Comparison of ENCODE assay signal across 20 cellular contexts in genomic region chr1:232555581-232556189, GRCh38.
A peak's percentile ranks its signal among the peaks of the same experiment; 100 is the strongest.
DNase-seq lines count a peak whose midpoint lies in the region; ATAC-seq, FAIRE-seq and TF ChIP-seq lines count a peak whose summit lies in the region.
"Had no signal": no experiment of that assay in that cellular context is flagged by ENCODE, and none has a peak within 500 bp of the region (broad histone marks: within the 10 kb centered on the region; RNA-seq: fewer than 3 reads in every experiment).

No MANE protein-coding gene starts in this region.

- H3K9ac ChIP-seq in HUES48 (ENCODE audit: low read depth, low read length) (no peak overlapping the region), H1 (replicated peaks in 1 of 4; ENCODE audit: extremely low read depth in 1 of 4, low read depth in 3 of 4, low read length in 3 of 4) (no peak overlapping the region), iPS-20b (ENCODE audit: low read depth, low read length) (no peak overlapping the region)
- H3K9ac ChIP-seq: KMS-11 had no signal

- no peak overlapping the region for H2BK20ac ChIP-seq in H1 (ENCODE audit: low read length)

- DNase-seq in H1 (ENCODE audit: low read depth in 1 of 2, low spot score in 2 of 2) (no peak), psoas muscle (no peak), midbrain (lab: John Stamatoyannopoulos, UW) (no peak), DMS53 (lab: John Stamatoyannopoulos, UW) (no peak)
- DNase-seq: activated CD4-positive, alpha-beta T cell treated with anti-CD3 and anti-CD28 coated beads for 36 hours; CD4-positive, alpha-beta memory T cell; effector CD4-positive, alpha-beta T cell; esophagus squamous epithelium; immature natural killer cell; NCI-H1048; NCI-H510A; stimulated activated CD4-positive, alpha-beta T cell treated with anti-CD3 and anti-CD28 coated beads, Interleukin-15, amount 100 ng/mL, for 24 hours; SW 1271 had no signal

- H2AK5ac ChIP-seq in H1 (ENCODE audit: low read depth, low read length): no peak overlapping the region

- no peak overlapping the region for H3K18ac ChIP-seq in H1 (ENCODE audit: extremely low read depth, low read length)

- no peaks in the 10 kb centered on the region; the same call in 1 of the 2 replicates for H3K27me3 ChIP-seq in HUES48 (ENCODE audit: control insufficient read depth, insufficient read depth, low read length)
- no peaks in the 10 kb centered on the region; a peak in 1 of 7 replicates for H3K27me3 ChIP-seq in H1 (replicated peaks in 1 of 4; ENCODE audit: control insufficient read depth in 3 of 4, extremely low read depth in 1 of 4, insufficient read depth in 3 of 4, low read length in 3 of 4)
- H3K27me3 ChIP-seq in iPS-20b (ENCODE audit: insufficient read depth, low read length): no peaks in the 10 kb centered on the region
- no peaks in the 10 kb centered on the region for H3K27me3 ChIP-seq in psoas muscle (ENCODE audit: insufficient read depth in 3 of 3, low read length in 2 of 3)
- H3K27me3 ChIP-seq: esophagus squamous epithelium had no signal

- H2BK15ac ChIP-seq in H1 (ENCODE audit: low read length): no peak overlapping the region

- TF ChIP-seq CTCF in H1 (IDR thresholded peaks at IDR 0.05; ENCODE audit: control extremely low read depth in 1 of 3, insufficient read depth in 1 of 3, low read depth in 1 of 3, low read length in 3 of 3): no peak
- TF ChIP-seq CTCF in psoas muscle (IDR thresholded peaks at IDR 0.05): no peak

- POLR2A ChIA-PET in H1 (lab: Charles Lee; ENCODE audit: partially characterized antibody): interaction anchor here (1.1 kb wide), 1 partner anchor 12 kb away, joined by 3 read pairs; no protein-coding TSS in a partner anchor

- TF ChIP-seq POLR2A in H1 (IDR thresholded peaks at IDR 0.05; ENCODE audit: control extremely low read depth in 1 of 2, low read depth in 2 of 2, low read length in 2 of 2): no peak

- no peak for TF ChIP-seq EP300 in H1 (IDR thresholded peaks at IDR 0.05; ENCODE audit: borderline replicate concordance in 1 of 2, low read depth in 2 of 2, low read length in 2 of 2)

- peak overlapping the region; percentile 94 for H3K27ac ChIP-seq in HUES48 (ENCODE audit: low read depth, low read length)
- no peak overlapping the region for H3K27ac ChIP-seq in H1 (ENCODE audit: low read depth, low read length)
- no peak overlapping the region for H3K27ac ChIP-seq in iPS-20b (ENCODE audit: low read length)
- H3K27ac ChIP-seq in psoas muscle: peak overlapping the region; percentile 67
- H3K27ac ChIP-seq: esophagus squamous epithelium, KMS-11, thoracic aorta had no signal

- ATAC-seq in psoas muscle: peak; percentile 63 to 80 (median 74)
- ATAC-seq in HG03039 (IDR thresholded peaks at IDR 0.05; ENCODE audit: unreplicated experiment): no peak
- ATAC-seq in GM21619 (IDR thresholded peaks at IDR 0.05; ENCODE audit: unreplicated experiment): no peak
- ATAC-seq: activated CD4-positive, alpha-beta T cell treated with anti-CD3 and anti-CD28 coated beads for 36 hours; natural killer cell treated with Interleukin-12 subunit alpha and Interleukin-12 subunit beta and Interleukin-15 and Interleukin-18, amount 100 ng/mL, for 72 hours had no signal

- FAIRE-seq in H1 (lab: Jason Lieb, UNC): no peak

- no peak overlapping the region for H3K23ac ChIP-seq in H1 (ENCODE audit: insufficient read length)

- no peak overlapping the region for H3K4ac ChIP-seq in H1 (replicated peaks; ENCODE audit: insufficient read length, low read depth, low read length)

- intact Hi-C loops in psoas muscle (cut with DNase I): no loop called here

- peaks cover 72% of the 10 kb centered on the region for H3K4me1 ChIP-seq in HUES48 (ENCODE audit: control insufficient read depth, insufficient read depth, low read length)
- H3K4me1 ChIP-seq in H1 (replicated peaks in 1 of 4; ENCODE audit: control insufficient read depth in 3 of 4, insufficient read depth in 4 of 4, low read length in 3 of 4): peaks cover 2 to 18% (median 5%) of the 10 kb centered on the region in 4 experiments
- peaks cover 67% of the 10 kb centered on the region for H3K4me1 ChIP-seq in iPS-20b (ENCODE audit: insufficient read depth, low read length)
- H3K4me1 ChIP-seq in psoas muscle: peaks cover 53% of the 10 kb centered on the region

- H3K36me3 ChIP-seq in HUES48 (ENCODE audit: control insufficient read depth, insufficient read depth, low read length) (no peaks in the 10 kb centered on the region), H1 (ENCODE audit: control insufficient read depth in 2 of 4, insufficient read depth in 4 of 4, low read length in 3 of 4) (no peaks in the 10 kb centered on the region), iPS-20b (ENCODE audit: insufficient read depth, low read depth, low read length) (no peaks in the 10 kb centered on the region), psoas muscle (ENCODE audit: insufficient read depth in 1 of 2, low read depth in 1 of 2) (no peaks in the 10 kb centered on the region)
- H3K36me3 ChIP-seq: thoracic aorta had no signal

- H2BK120ac ChIP-seq in H1 (replicated peaks; ENCODE audit: low read depth, low read length): no peak overlapping the region

- WGBS in H1 (ENCODE audit: extremely low coverage in 1 of 2, insufficient coverage in 1 of 2, insufficient read length in 1 of 2, insufficient replicate concordance in 2 of 2, low coverage in 1 of 2, low lambda C conversion rate in 2 of 2, missing lambda C conversion rate in 1 of 2), 2 experiments: 48% methylated on average over 2 of the region's 2 CpGs; no CpG with 5 or more reads in 1 of the 2 experiments
- WGBS in psoas muscle, 3 donors: 46 to 60% (median 48%) methylated on average over 2 of the region's 2 CpGs

- no peaks in the 10 kb centered on the region for H3K79me2 ChIP-seq in H1 (ENCODE audit: control insufficient read depth in 1 of 2, insufficient read depth in 2 of 2, low read length in 2 of 2)

- no peak overlapping the region for H3K56ac ChIP-seq in H1 (replicated peaks; ENCODE audit: insufficient read length, low read depth, low read length)

- H2BK5ac ChIP-seq in H1 (ENCODE audit: low read depth, low read length): no peak overlapping the region

- no peak overlapping the region for H2AFZ ChIP-seq in H1 (ENCODE audit: low read length)

- CTCF ChIA-PET in H1 (lab: Charles Lee; ENCODE audit: partially characterized antibody): interaction anchor here (0.9 to 1.9 kb wide), 4 partner anchors 10 to 475 kb away, joined by 3 to 5 read pairs (median 4); no protein-coding TSS in a partner anchor

- TF ChIP-seq RAD21 in H1 (IDR thresholded peaks at IDR 0.05 in 1 of 2, conservative IDR thresholded peaks at IDR 0.05 in 1 of 2; ENCODE audit: low read depth in 2 of 2, low read length in 2 of 2): no peak

- H2BK12ac ChIP-seq in H1 (ENCODE audit: low read depth, low read length): 0 out of 2 replicates have a peak overlapping the region, but pooled peaks have one; percentile 2

- no peak overlapping the region for H4K8ac ChIP-seq in H1 (ENCODE audit: extremely low read depth, insufficient read depth, low read length)

- H3K4me3 ChIP-seq in HUES48 (ENCODE audit: low read depth, low read length): 0 out of 2 replicates have a peak overlapping the region, but pooled peaks have one; percentile 27
- no peak overlapping the region for H3K4me3 ChIP-seq in H1 (ENCODE audit: extremely low read depth in 1 of 4, insufficient read depth in 2 of 4, low read depth in 3 of 4, low read length in 4 of 4)
- 0 out of 2 replicates have a peak overlapping the region, but pooled peaks have one; percentile 28 for H3K4me3 ChIP-seq in iPS-20b (ENCODE audit: low read length)
- H3K4me3 ChIP-seq in psoas muscle: no peak overlapping the region
- H3K4me3 ChIP-seq: esophagus squamous epithelium, thoracic aorta had no signal

- H4K20me1 ChIP-seq in H1 (replicated peaks in 1 of 2; ENCODE audit: control insufficient read depth in 1 of 2, insufficient read depth in 2 of 2, low read length in 2 of 2): no peaks in the 10 kb centered on the region

- H4K91ac ChIP-seq in H1 (replicated peaks; ENCODE audit: insufficient read length, low read length): no peak overlapping the region

- H3K4me2 ChIP-seq in H1 (ENCODE audit: insufficient read depth in 1 of 2, low read depth in 2 of 2, low read length in 2 of 2): 0 out of 4 replicates have a peak overlapping the region, but pooled peaks of 1 of the 2 experiments have one; percentile 18
- H3K4me2 ChIP-seq: KMS-11 had no signal

- H3K14ac ChIP-seq in H1 (ENCODE audit: insufficient read length): no peak overlapping the region

- no peak overlapping the region for H4K5ac ChIP-seq in H1 (ENCODE audit: insufficient read length, low read depth, low read length)

- H3K9me3 ChIP-seq in HUES48 (ENCODE audit: control insufficient read depth, insufficient read depth, low read length) (no peaks in the 10 kb centered on the region), H1 (ENCODE audit: insufficient read depth in 2 of 2, low read depth in 1 of 2, low read length in 1 of 2) (no peaks in the 10 kb centered on the region), iPS-20b (ENCODE audit: insufficient read depth, low read depth, low read length) (no peaks in the 10 kb centered on the region), psoas muscle (no peaks in the 10 kb centered on the region)
- H3K9me3 ChIP-seq: esophagus squamous epithelium, thoracic aorta had no signal

- H3K79me1 ChIP-seq in H1 (ENCODE audit: low read depth, low read length): no peaks in the 10 kb centered on the region

- H3K23me2 ChIP-seq in H1 (ENCODE audit: low read depth, low read length): no peaks in the 10 kb centered on the region

TF ChIP-seq in H1, 55 proteins besides CTCF, POLR2A, EP300 and RAD21 (continues in another document):
- TF ChIP-seq TBP (IDR thresholded peaks at IDR 0.05; ENCODE audit: low read depth, low read length): no peak

Comparison
In these comparisons a context has a peak if more than half of its experiments do, and no peak if none do; other contexts are left out.
1. H3K27ac ChIP-seq: peak in HUES48 (single experiment) and psoas muscle (single experiment); none in H1 (single experiment) and iPS-20b (single experiment).
2. H3K4me3 ChIP-seq: peak in HUES48 (single experiment) and iPS-20b (single experiment); none in H1 (0 of 4) and psoas muscle (single experiment).
3. ATAC-seq: peak in psoas muscle (4 of 4); none in HG03039 (single experiment) and GM21619 (single experiment).